ENCODE assay signal across 8 cellular contexts in the genomic region with DNA sequence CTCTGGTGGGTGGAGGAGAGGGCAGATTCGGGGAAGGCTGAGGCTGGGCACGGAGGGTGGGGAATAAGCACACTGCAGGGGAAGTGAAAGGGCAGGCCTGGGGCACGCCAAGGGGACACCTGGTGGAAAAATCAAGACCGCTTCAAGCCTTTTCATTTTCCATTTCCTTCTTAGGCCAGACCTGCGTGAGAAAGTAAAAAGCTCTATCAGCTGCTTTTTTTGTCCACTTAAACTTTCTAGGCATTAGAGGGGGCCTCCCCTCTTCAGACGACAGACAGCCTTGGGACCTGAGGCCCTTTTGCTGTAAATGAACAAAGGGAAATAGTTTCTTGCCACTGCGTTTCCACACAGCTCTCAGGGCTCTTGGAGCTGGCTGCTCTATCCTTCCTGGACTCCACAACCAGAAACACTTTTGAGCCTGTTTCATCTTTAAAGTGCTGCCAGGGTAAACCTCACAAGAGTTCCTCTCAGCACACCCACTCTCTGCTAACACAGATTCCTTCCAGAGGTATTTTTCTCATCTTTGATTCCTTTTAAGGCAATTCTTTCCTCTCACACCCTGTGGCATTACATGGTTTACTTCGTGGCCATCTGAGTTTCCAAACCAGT. TPM values are rescaled to one million over a fixed set of nuclear protein-coding genes. Genes with fewer than 3 reads are reported as not detected.
DNase-seq lines count a peak whose midpoint lies in the region; ATAC-seq and TF ChIP-seq lines count a peak whose summit lies in the region.

No MANE protein-coding gene starts in this region.

- H3K4me3 Mint-ChIP-seq in brain = no peak overlapping the region

- peaks cover 11% of the 10 kb centered on the region for H3K4me1 Mint-ChIP-seq in brain

- intact Hi-C loops in left cardiac atrium (cut with DNase I) = no loop called here
- intact Hi-C loops in upper lobe of right lung (cut with DNase I) = no loop called here
- intact Hi-C loops in transverse colon (cut with DNase I; ENCODE audit: low total_unique reads) = no loop called here

- H3K4me3 ChIP-seq in cardiac muscle cell (no peak overlapping the region), upper lobe of right lung (no peak overlapping the region), transverse colon (no peak overlapping the region)

- H3K36me3 Mint-ChIP-seq in brain = peaks cover 63% of the 10 kb centered on the region

- H3K9me3 ChIP-seq in cardiac muscle cell (ENCODE audit: low read depth) = no peaks in the 10 kb centered on the region
- no peaks in the 10 kb centered on the region for H3K9me3 ChIP-seq in upper lobe of right lung
- H3K9me3 ChIP-seq in transverse colon = no peaks in the 10 kb centered on the region

- H3K4me1 ChIP-seq in cardiac muscle cell (ENCODE audit: low read depth) (peaks cover 27% of the 10 kb centered on the region), upper lobe of right lung (peaks cover 25% of the 10 kb centered on the region), transverse colon (peaks cover 0 to 8% (median 4%) of the 10 kb centered on the region in 4 donors)

- TF ChIP-seq EP300 in transverse colon (IDR thresholded peaks at IDR 0.05; ENCODE audit: low read depth) = no peak

- ATAC-seq in left cardiac atrium (no peak), HG03108 (IDR thresholded peaks at IDR 0.05; ENCODE audit: unreplicated experiment) (peak; percentile 70), upper lobe of right lung (peak; percentile 77)

- H3K36me3 ChIP-seq in cardiac muscle cell (no peaks in the 10 kb centered on the region), upper lobe of right lung (peaks cover 79% of the 10 kb centered on the region), transverse colon (peaks cover 0 to 29% (median 12%) of the 10 kb centered on the region in 4 donors)

- peak; percentile 13 to 53 for DNase-seq in cardiac muscle cell (ENCODE audit: low read depth in 1 of 2, low spot score in 1 of 2)
- no peak for DNase-seq in left cardiac atrium
- DNase-seq in upper lobe of right lung = no peak
- DNase-seq in transverse colon = no peak
- DNase-seq in NCI-H1694 (lab: John Stamatoyannopoulos, UW) = no peak
- DNase-seq in globus pallidus (ENCODE audit: low spot score) = no peak

- no peaks in the 10 kb centered on the region for H3K9me3 Mint-ChIP-seq in brain

- no peak for TF ChIP-seq POLR2A in transverse colon (IDR thresholded peaks at IDR 0.05)

- H3K27me3 ChIP-seq in cardiac muscle cell = no peaks in the 10 kb centered on the region
- H3K27me3 ChIP-seq in upper lobe of right lung = no peaks in the 10 kb centered on the region
- H3K27me3 ChIP-seq in transverse colon = no peaks in the 10 kb centered on the region

- WGBS in transverse colon (ENCODE audit: low coverage in 1 of 2), 2 donors = 61 to 71% methylated on average over 3 to 8 of the region's 8 CpGs

- TF ChIP-seq CTCF in cardiac muscle cell (IDR thresholded peaks at IDR 0.05; ENCODE audit: low read depth, low read length) (no peak), brain (conservative IDR thresholded peaks at IDR 0.05) (no peak), upper lobe of right lung (IDR thresholded peaks at IDR 0.05) (no peak), transverse colon (IDR thresholded peaks at IDR 0.05) (no peak)

- H3K27ac Mint-ChIP-seq in brain = peak overlapping the region in 4 of 5 experiments; percentile 6 to 80 (median 66)

- no peaks in the 10 kb centered on the region for H3K27me3 Mint-ChIP-seq in brain

- in situ Hi-C loops in transverse colon (cut with MboI; ENCODE audit: low pct_ligation_motif_present in 1 of 4, low pct_unique_long_range_greater_than_20kb in 1 of 4, low sequenced_read_pairs in 3 of 4) = loop anchor here in 1 of 4 donors (25.0 kb wide), 1 partner anchor 337 kb away; no protein-coding TSS in a partner anchor

- H3K27ac ChIP-seq in cardiac muscle cell (peak overlapping the region; percentile 98), upper lobe of right lung (peak overlapping the region; percentile 59), transverse colon (peak overlapping the region in 2 of 4 donors; percentile 25 to 43)

RNA-seq across cellular contexts. Expression of gene SERPIND1, which starts 25.0 kb away (rescaled TPM):
- total RNA-seq in cardiac muscle cell = 0.88 and 1.3 TPM in 2 replicates
- polyA plus RNA-seq in cardiac muscle cell = 0.94 and 4.8 TPM in 2 replicates
- 1 to 10 TPM; 1.4 to 1.7 TPM for total RNA-seq in left cardiac atrium
- 1.4 TPM for polyA plus RNA-seq in brain (ENCODE audit: insufficient read depth, low read depth, low replicate concordance)
- total RNA-seq in upper lobe of right lung = 0.58 TPM
- not detected for total RNA-seq in transverse colon

Comparison
In these comparisons a context has a peak if more than half of its experiments do, and no peak if none do; other contexts are left out.
1. DNase-seq: peak in cardiac muscle cell (2 of 2); none in left cardiac atrium (single experiment), upper lobe of right lung (single experiment), transverse colon (single experiment), NCI-H1694 (single experiment) and globus pallidus (single experiment).
2. ATAC-seq: peak in HG03108 (single experiment) and upper lobe of right lung (single experiment); none in left cardiac atrium (0 of 2).